8 cellular contexts compared by ENCODE assay signal in the genomic region with DNA sequence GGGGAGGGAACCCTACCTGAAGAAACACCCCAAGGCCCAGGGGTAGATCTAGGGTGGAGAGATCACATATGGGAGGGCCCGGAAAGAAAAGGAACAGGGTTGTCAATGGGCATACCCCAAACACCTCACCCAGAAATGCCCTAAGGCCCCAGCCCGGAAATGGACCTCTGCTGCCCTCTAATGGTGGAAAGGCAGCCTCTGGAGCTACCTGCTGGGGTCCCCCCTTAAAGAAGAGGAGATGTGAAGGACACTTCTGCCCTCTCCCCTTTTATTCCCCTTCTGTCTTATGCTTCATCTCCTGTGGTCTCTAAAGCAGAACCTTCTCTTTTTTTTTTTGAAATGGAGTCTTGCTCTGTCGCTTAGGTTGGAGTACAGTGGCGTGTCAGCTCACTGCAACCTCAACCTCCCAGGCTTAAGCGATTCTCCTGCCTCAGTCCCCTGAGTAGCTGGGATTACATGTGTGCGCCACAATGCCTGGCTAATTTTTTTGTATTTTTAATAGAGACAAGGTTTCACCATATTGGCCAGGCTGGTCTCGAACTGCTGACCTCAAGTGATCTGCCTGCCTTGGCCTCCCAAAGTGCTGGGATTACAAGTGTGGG. TPM values are rescaled to one million over a fixed set of nuclear protein-coding genes. Genes with fewer than 3 reads are reported as not detected.
DNase-seq lines count a peak whose midpoint lies in the region; ATAC-seq, FAIRE-seq and TF ChIP-seq lines count a peak whose summit lies in the region.

No MANE protein-coding gene starts in this region.

- TF ChIP-seq CTCF in A549 (IDR thresholded peaks at IDR 0.05) (peak; percentile 79), GM12874 (IDR thresholded peaks at IDR 0.05; ENCODE audit: insufficient read depth, low read depth, low read length) (peak; percentile 89)

- H2BK15ac ChIP-seq in mesenchymal stem cell (ENCODE audit: low read depth, poor library complexity, severe bottlenecking) = no peak overlapping the region

- POLR2A ChIA-PET in A549 (lab: Yijun Ruan, JAX) = interaction anchor here (0.5 to 0.7 kb wide), 2 partner anchors 9 to 52 kb away, joined by 3 to 4 read pairs; no protein-coding TSS in a partner anchor
- POLR2A ChIA-PET in activated CD4-positive, alpha-beta memory T cell treated with anti-CD3 and anti-CD28 coated beads for 36 hours (lab: Charles Lee) = interaction anchor here (0.7 to 1.1 kb wide), 2 partner anchors 16 to 161 kb away, joined by 3 to 4 read pairs; no protein-coding TSS in a partner anchor

- CTCF ChIA-PET in A549 (lab: Yijun Ruan, JAX) = interaction anchor here (0.6 to 7.2 kb wide), 43 partner anchors 8 to 442 kb away, joined by 3 to 129 read pairs (median 5); no protein-coding TSS in a partner anchor
- CTCF ChIA-PET in activated CD4-positive, alpha-beta memory T cell treated with anti-CD3 and anti-CD28 coated beads for 36 hours (lab: Charles Lee) = interaction anchor here (0.7 to 10.4 kb wide), 52 partner anchors 11 to 438 kb away, joined by 3 to 210 read pairs (median 10); a partner anchor contains a TSS

- no peak overlapping the region for H2AFZ ChIP-seq in mesenchymal stem cell (ENCODE audit: low read depth, low read length)

- no peaks in the 10 kb centered on the region for H3K27me3 ChIP-seq in mesenchymal stem cell (ENCODE audit: control insufficient read depth in 1 of 2, insufficient read depth in 1 of 2, low read length in 2 of 2)

- no peak overlapping the region for H2BK5ac ChIP-seq in mesenchymal stem cell (ENCODE audit: low read depth, low read length, poor library complexity, severe bottlenecking)

- peak overlapping the region in 1 of 2 experiments; percentile 99; a peak in 1 of 6 replicates for H3K27ac ChIP-seq in A549
- H3K27ac ChIP-seq in mesenchymal stem cell (ENCODE audit: low read length, poor library complexity, severe bottlenecking) = no peak overlapping the region

- no peaks in the 10 kb centered on the region for H3K9me3 Mint-ChIP-seq in activated CD4-positive, alpha-beta memory T cell treated with anti-CD3 and anti-CD28 coated beads for 36 hours

- no peak overlapping the region for H3K23ac ChIP-seq in mesenchymal stem cell (ENCODE audit: low read length in 2 of 2)

- H3K79me1 ChIP-seq in mesenchymal stem cell (replicated peaks; ENCODE audit: low read length, poor library complexity, severe bottlenecking) = no peaks in the 10 kb centered on the region

- H3K27me3 Mint-ChIP-seq in activated CD4-positive, alpha-beta memory T cell treated with anti-CD3 and anti-CD28 coated beads for 36 hours = no peaks in the 10 kb centered on the region

- no peak overlapping the region for H4K91ac ChIP-seq in mesenchymal stem cell (ENCODE audit: low read length)

- 56% methylated on average over 7 of the region's 7 CpGs for WGBS in A549 (ENCODE audit: missing lambda C conversion rate)
- 66% methylated on average over 7 of the region's 7 CpGs for WGBS in mesenchymal stem cell

- ATAC-seq in A549 = peak; percentile 47 to 71; a peak in 4 of 6 replicates
- ATAC-seq in HG03159 (IDR thresholded peaks at IDR 0.05; ENCODE audit: unreplicated experiment) = no peak

- no peak overlapping the region for H3K18ac ChIP-seq in mesenchymal stem cell (ENCODE audit: low read depth in 1 of 2, low read length in 2 of 2)

- H3K36me3 Mint-ChIP-seq in activated CD4-positive, alpha-beta memory T cell treated with anti-CD3 and anti-CD28 coated beads for 36 hours = no peaks in the 10 kb centered on the region

- H3K27ac Mint-ChIP-seq in activated CD4-positive, alpha-beta memory T cell treated with anti-CD3 and anti-CD28 coated beads for 36 hours = peak overlapping the region; percentile 8

- H3K36me3 ChIP-seq in mesenchymal stem cell (ENCODE audit: control insufficient read depth in 1 of 2, insufficient read depth in 2 of 2, low read depth in 1 of 2, low read length in 2 of 2) = no peaks in the 10 kb centered on the region

- peak overlapping the region in 1 of 2 experiments; percentile 47 for H2BK12ac ChIP-seq in mesenchymal stem cell (ENCODE audit: low read length in 2 of 2)

- peaks cover 12% of the 10 kb centered on the region for H3K4me1 ChIP-seq in A549
- H3K4me1 ChIP-seq in mesenchymal stem cell (ENCODE audit: control insufficient read depth, insufficient read depth, low read depth, low read length) = peaks cover 6% of the 10 kb centered on the region

- no peak for FAIRE-seq in A549 (lab: Jason Lieb, UNC)

- H2AK5ac ChIP-seq in mesenchymal stem cell (ENCODE audit: low read length, severe bottlenecking) = no peak overlapping the region

- no peak overlapping the region for H3K14ac ChIP-seq in mesenchymal stem cell (ENCODE audit: low read length in 2 of 2)

- H4K8ac ChIP-seq in mesenchymal stem cell (ENCODE audit: low read length) = peak overlapping the region; percentile 35

- TF ChIP-seq POLR2A in A549 (IDR thresholded peaks at IDR 0.05; ENCODE audit: low read length) = no peak

- H3K4me2 ChIP-seq in A549 = no peak overlapping the region
- H3K4me2 ChIP-seq in mesenchymal stem cell (ENCODE audit: low read length, poor library complexity, severe bottlenecking) = no peak overlapping the region

- no peak for TF ChIP-seq EP300 in A549 (IDR thresholded peaks at IDR 0.05)

- H3K9me3 ChIP-seq in A549 = no peaks in the 10 kb centered on the region
- H3K9me3 ChIP-seq in mesenchymal stem cell (ENCODE audit: control insufficient read depth, low read length) = no peaks in the 10 kb centered on the region

- H3K4me3 Mint-ChIP-seq in activated CD4-positive, alpha-beta memory T cell treated with anti-CD3 and anti-CD28 coated beads for 36 hours = no peak overlapping the region

- H3K4ac ChIP-seq in mesenchymal stem cell (ENCODE audit: low read depth in 1 of 2, low read length in 2 of 2) = no peak overlapping the region

- peaks cover 44% of the 10 kb centered on the region for H3K4me1 Mint-ChIP-seq in activated CD4-positive, alpha-beta memory T cell treated with anti-CD3 and anti-CD28 coated beads for 36 hours (ENCODE audit: low read depth)

- peak; percentile 84 to 91 for TF ChIP-seq RAD21 in A549 (conservative IDR thresholded peaks at IDR 0.05 in 1 of 2, IDR thresholded peaks at IDR 0.05 in 1 of 2)

- DNase-seq in A549 (ENCODE audit: low read depth in 1 of 2, low spot score in 1 of 2) = peak; percentile 39 to 65
- DNase-seq in NCI-H446 treated with DMSO at 0.1 percent for 48 hours (lab: John Stamatoyannopoulos, UW) = peak; percentile 38
- peak; percentile 90 for DNase-seq in activated CD4-positive, alpha-beta memory T cell treated with anti-CD3 and anti-CD28 coated beads for 36 hours
- peak; percentile 86 for DNase-seq in ecto neural progenitor cell (ENCODE audit: low spot score)
- peak; percentile 67 for DNase-seq in mesenchymal stem cell
- peak; percentile 72 to 78 for DNase-seq in stimulated activated CD8-positive, alpha-beta memory T cell treated with anti-CD3 and anti-CD28 coated beads, Interleukin-2, amount 100 ng/mL, for 48 hours (ENCODE audit: low read depth in 2 of 2)

- intact Hi-C loops in activated CD4-positive, alpha-beta memory T cell treated with anti-CD3 and anti-CD28 coated beads for 36 hours (cut with micrococcal nuclease) = loop anchor here (2.0 kb wide), 1 partner anchor 72 kb away; no protein-coding TSS in a partner anchor

- H3K4me3 ChIP-seq in A549 = no peak overlapping the region
- H3K4me3 ChIP-seq in mesenchymal stem cell (ENCODE audit: insufficient read depth in 1 of 2, low read depth in 1 of 2, low read length in 2 of 2) = no peak overlapping the region

- no peak overlapping the region for H2BK120ac ChIP-seq in mesenchymal stem cell (ENCODE audit: low read depth, low read length)

- H3K9ac ChIP-seq in mesenchymal stem cell (ENCODE audit: low read length) = no peak overlapping the region

TF ChIP-seq in A549, 52 proteins besides CTCF, POLR2A, EP300 and RAD21:
- TF ChIP-seq SMC3 (IDR thresholded peaks at IDR 0.05) (peak; percentile 84), MAZ (IDR thresholded peaks at IDR 0.05; ENCODE audit: borderline replicate concordance, low read depth, low read length) (no peak)

RNA-seq across cellular contexts. Expression of a gene that starts 0.4 kb away (rescaled TPM):
- polyA plus RNA-seq in A549 (2011; rRNA removed) (0.88 and 0.94 TPM in 2 replicates), A549 (2017; fragmentation: RNase III; extraction: RNeasy Plus Mini Kit Qiagen cat#74134 plus additional on column Dnase treatment) (0.26 to 0.44 TPM (median 0.28 TPM) in 3 replicates)
- polyA plus RNA-seq in A549 (2012; cell fraction: cytosol; rRNA removed) = 0.48 and 0.50 TPM in 2 replicates
- polyA plus RNA-seq in A549 (2012; cell fraction: nucleus; rRNA removed) = 2.7 and 2.9 TPM in 2 replicates
- 0.37 and 1.1 TPM in 2 replicates for polyA minus RNA-seq in A549 (2011; rRNA and poly(A)+ RNA removed)
- total RNA-seq in activated CD4-positive, alpha-beta memory T cell treated with anti-CD3 and anti-CD28 coated beads for 36 hours = 1 to 10 TPM; 1.5 to 1.6 TPM
- 0.39 TPM for polyA plus RNA-seq in mesenchymal stem cell (2013, experiment 1 of 2)
- 0.37 TPM for polyA plus RNA-seq in mesenchymal stem cell (2013, experiment 2 of 2)

RNA-seq across cellular contexts. Expression of a gene that starts 40.0 kb away (rescaled TPM):
- polyA plus RNA-seq in A549 (2011; rRNA removed) (0.36 and 0.72 TPM in 2 replicates), A549 (2017; fragmentation: RNase III; extraction: RNeasy Plus Mini Kit Qiagen cat#74134 plus additional on column Dnase treatment) (0.37 to 0.38 TPM in 2 of 3 replicates, not detected in the other)
- 0.27 TPM in 1 of 2 replicates, not detected in the other for polyA plus RNA-seq in A549 (2012; cell fraction: cytosol; rRNA removed)
- not detected in 2 replicates for polyA plus RNA-seq in A549 (2012; cell fraction: nucleus; rRNA removed)
- not detected in 2 replicates for polyA minus RNA-seq in A549 (2011; rRNA and poly(A)+ RNA removed)
- not detected for total RNA-seq in activated CD4-positive, alpha-beta memory T cell treated with anti-CD3 and anti-CD28 coated beads for 36 hours
- not detected for polyA plus RNA-seq in mesenchymal stem cell (2013, experiment 1 of 2)
- polyA plus RNA-seq in mesenchymal stem cell (2013, experiment 2 of 2) = not detected

RNA-seq across cellular contexts. Expression of a gene that starts 44.4 kb away (rescaled TPM):
- polyA plus RNA-seq in A549 (2011; rRNA removed) (not detected in 2 replicates), A549 (2017; fragmentation: RNase III; extraction: RNeasy Plus Mini Kit Qiagen cat#74134 plus additional on column Dnase treatment) (not detected in 3 replicates)
- polyA plus RNA-seq in A549 (2012; cell fraction: cytosol; rRNA removed) = not detected in 2 replicates
- polyA plus RNA-seq in A549 (2012; cell fraction: nucleus; rRNA removed) = not detected in 2 replicates
- polyA minus RNA-seq in A549 (2011; rRNA and poly(A)+ RNA removed) = not detected in 2 replicates
- total RNA-seq in activated CD4-positive, alpha-beta memory T cell treated with anti-CD3 and anti-CD28 coated beads for 36 hours = not detected
- not detected for polyA plus RNA-seq in mesenchymal stem cell (2013, experiment 1 of 2)
- polyA plus RNA-seq in mesenchymal stem cell (2013, experiment 2 of 2) = not detected

RNA-seq across cellular contexts. Expression of a gene that starts 47.7 kb away (rescaled TPM):
- polyA plus RNA-seq in A549 (2011; rRNA removed) (10.9 and 11.7 TPM in 2 replicates), A549 (2017; fragmentation: RNase III; extraction: RNeasy Plus Mini Kit Qiagen cat#74134 plus additional on column Dnase treatment) (7.7 to 9.5 TPM (median 8.4 TPM) in 3 replicates)
- 3.4 and 3.9 TPM in 2 replicates for polyA plus RNA-seq in A549 (2012; cell fraction: cytosol; rRNA removed)
- polyA plus RNA-seq in A549 (2012; cell fraction: nucleus; rRNA removed) = 1.5 and 2.3 TPM in 2 replicates
- polyA minus RNA-seq in A549 (2011; rRNA and poly(A)+ RNA removed) = 3.1 and 4.9 TPM in 2 replicates
- total RNA-seq in activated CD4-positive, alpha-beta memory T cell treated with anti-CD3 and anti-CD28 coated beads for 36 hours = 100 to 1,000 TPM; 111 to 112 TPM
- polyA plus RNA-seq in mesenchymal stem cell (2013, experiment 1 of 2) = 112 TPM
- 113 TPM for polyA plus RNA-seq in mesenchymal stem cell (2013, experiment 2 of 2)

Comparison
In these comparisons a context has a peak if more than half of its experiments do, and no peak if none do; other contexts are left out.
1. DNase-seq: peak in every context shown above with its lines; median percentile 90 in activated CD4-positive, alpha-beta memory T cell treated with anti-CD3 and anti-CD28 coated beads for 36 hours; 86 in ecto neural progenitor cell; 75 in stimulated activated CD8-positive, alpha-beta memory T cell treated with anti-CD3 and anti-CD28 coated beads, Interleukin-2, amount 100 ng/mL, for 48 hours; 67 in mesenchymal stem cell; 52 in A549; 38 in NCI-H446 treated with DMSO at 0.1 percent for 48 hours.